Comparison of ENCODE assay signal across 10 cellular contexts in genomic region chr2:26477911-26478253, GRCh38. TPM values are rescaled to one million over a fixed set of nuclear protein-coding genes. Genes with fewer than 3 reads are reported as not detected.
DNase-seq lines count a peak whose midpoint lies in the region; ATAC-seq and TF ChIP-seq lines count a peak whose summit lies in the region.
"Had no signal": no experiment of that assay in that cellular context is flagged by ENCODE, and none has a peak within 500 bp of the region (broad histone marks: within the 10 kb centered on the region; RNA-seq: fewer than 3 reads in every experiment).

TSS of gene OTOF (minus strand) at chr2:26478124.

- CTCF ChIA-PET in activated CD8-positive, alpha-beta memory T cell treated with anti-CD3 and anti-CD28 coated beads, Interleukin-2, amount 10 ng/mL, durations not matched to agents 7 days and 5 days (lab: Charles Lee) = interaction anchor here (0.8 to 2.7 kb wide), 8 partner anchors 9 to 133 kb away, joined by 3 to 16 read pairs (median 3); no protein-coding TSS in a partner anchor
- CTCF ChIA-PET in WTC11 (lab: Charles Lee) = interaction anchor here (0.8 to 2.2 kb wide), 7 partner anchors 9 to 100 kb away, joined by 3 to 11 read pairs (median 4); no protein-coding TSS in a partner anchor
- CTCF ChIA-PET in naive thymus-derived CD4-positive, alpha-beta T cell (lab: Charles Lee) = no interaction called here

- no peak for TF ChIP-seq CTCF in WTC11 (IDR thresholded peaks at IDR 0.05)

- DNase-seq in activated CD8-positive, alpha-beta memory T cell treated with anti-CD3 and anti-CD28 coated beads, Interleukin-2, amount 10 ng/mL, durations not matched to agents 7 days and 5 days = no peak
- DNase-seq in activated CD8-positive, alpha-beta memory T cell treated with anti-CD3 and anti-CD28 coated beads, Interleukin-2, amount 50 U/mL, for 4 hours = no peak
- no peak for DNase-seq in WTC11 (ENCODE audit: low spot score)
- DNase-seq in globus pallidus (ENCODE audit: low spot score) = peak; percentile 14
- no peak for DNase-seq in naive thymus-derived CD4-positive, alpha-beta T cell
- no peak for DNase-seq in SW 1271 (lab: John Stamatoyannopoulos, UW)
- DNase-seq: NCI-H187; stimulated activated CD4-positive, alpha-beta T cell treated with anti-CD3 and anti-CD28 coated beads, Interleukin-4, amount 100 ng/mL, for 24 hours had no signal

- no peak within 1 kb of the TSS for H3K9ac ChIP-seq in skeletal muscle satellite cell (ENCODE audit: low read depth, low read length)

- H3K36me3 ChIP-seq in skeletal muscle satellite cell (ENCODE audit: insufficient read depth, low read length) = no peaks in the 10 kb centered on the region
- H3K36me3 ChIP-seq in naive thymus-derived CD4-positive, alpha-beta T cell (ENCODE audit: control insufficient read depth in 2 of 3, insufficient read depth in 3 of 3, low read length in 3 of 3) = no peaks in the 10 kb centered on the region

- peak within 1 kb of the TSS; percentile 78 for H3K4me3 Mint-ChIP-seq in activated CD8-positive, alpha-beta memory T cell treated with anti-CD3 and anti-CD28 coated beads, Interleukin-2, amount 10 ng/mL, durations not matched to agents 7 days and 5 days
- no peak within 1 kb of the TSS for H3K4me3 Mint-ChIP-seq in WTC11
- peak within 1 kb of the TSS in 3 of 10 donors; percentile 20 to 82 (median 25) for H3K4me3 Mint-ChIP-seq in naive thymus-derived CD4-positive, alpha-beta T cell

- peak within 1 kb of the TSS; percentile 79 for H3K27ac Mint-ChIP-seq in activated CD8-positive, alpha-beta memory T cell treated with anti-CD3 and anti-CD28 coated beads, Interleukin-2, amount 10 ng/mL, durations not matched to agents 7 days and 5 days
- H3K27ac Mint-ChIP-seq in WTC11 = peak within 1 kb of the TSS; percentile 80; the same call in 1 of the 2 replicates
- H3K27ac Mint-ChIP-seq in naive thymus-derived CD4-positive, alpha-beta T cell = peak within 1 kb of the TSS in 2 of 9 donors; percentile 24 to 85

- H3K4me3 ChIP-seq in skeletal muscle satellite cell (ENCODE audit: low read length) = no peak within 1 kb of the TSS
- no peak within 1 kb of the TSS for H3K4me3 ChIP-seq in naive thymus-derived CD4-positive, alpha-beta T cell (ENCODE audit: low read length)

- peaks cover 9% of the 10 kb centered on the region for H3K4me1 ChIP-seq in skeletal muscle satellite cell (ENCODE audit: control insufficient read depth, insufficient read depth, low read length)
- no peaks in the 10 kb centered on the region for H3K4me1 ChIP-seq in naive thymus-derived CD4-positive, alpha-beta T cell (ENCODE audit: control insufficient read depth in 2 of 2, insufficient read depth in 2 of 2, low read length in 2 of 2)

- H3K4me2 ChIP-seq in skeletal muscle satellite cell (ENCODE audit: low read length) = peak within 1 kb of the TSS; percentile 27

- POLR2A ChIA-PET in WTC11 (lab: Charles Lee) = no interaction called here
- POLR2A ChIA-PET in naive thymus-derived CD4-positive, alpha-beta T cell (lab: Charles Lee) = no interaction called here

- H3K9me3 Mint-ChIP-seq in activated CD8-positive, alpha-beta memory T cell treated with anti-CD3 and anti-CD28 coated beads, Interleukin-2, amount 10 ng/mL, durations not matched to agents 7 days and 5 days (ENCODE audit: low read depth) = no peaks in the 10 kb centered on the region
- no peaks in the 10 kb centered on the region for H3K9me3 Mint-ChIP-seq in WTC11
- H3K9me3 Mint-ChIP-seq in naive thymus-derived CD4-positive, alpha-beta T cell = no peaks in the 10 kb centered on the region

- peaks cover 17% of the 10 kb centered on the region for H3K36me3 Mint-ChIP-seq in activated CD8-positive, alpha-beta memory T cell treated with anti-CD3 and anti-CD28 coated beads, Interleukin-2, amount 10 ng/mL, durations not matched to agents 7 days and 5 days
- H3K36me3 Mint-ChIP-seq in WTC11 = no peaks in the 10 kb centered on the region
- no peaks in the 10 kb centered on the region for H3K36me3 Mint-ChIP-seq in naive thymus-derived CD4-positive, alpha-beta T cell

- H3K27ac ChIP-seq in naive thymus-derived CD4-positive, alpha-beta T cell (ENCODE audit: low read depth, low read length) = no peak within 1 kb of the TSS

- peaks cover 7% of the 10 kb centered on the region for H3K27me3 ChIP-seq in skeletal muscle satellite cell (ENCODE audit: control insufficient read depth, insufficient read depth, low read length)
- H3K27me3 ChIP-seq in naive thymus-derived CD4-positive, alpha-beta T cell (ENCODE audit: control insufficient read depth in 2 of 2, insufficient read depth in 2 of 2, low read length in 2 of 2) = no peaks in the 10 kb centered on the region

- ATAC-seq in activated CD8-positive, alpha-beta memory T cell treated with anti-CD3 and anti-CD28 coated beads, Interleukin-2, amount 10 ng/mL, durations not matched to agents 7 days and 5 days = peak; percentile 61
- ATAC-seq in WTC11 (no peak), GM18858 (IDR thresholded peaks at IDR 0.05; ENCODE audit: unreplicated experiment) (no peak)
- no peak for ATAC-seq in naive thymus-derived CD4-positive, alpha-beta T cell

- H3K4me1 Mint-ChIP-seq in activated CD8-positive, alpha-beta memory T cell treated with anti-CD3 and anti-CD28 coated beads, Interleukin-2, amount 10 ng/mL, durations not matched to agents 7 days and 5 days = peaks cover 14% of the 10 kb centered on the region
- peaks cover 4% of the 10 kb centered on the region for H3K4me1 Mint-ChIP-seq in WTC11
- H3K4me1 Mint-ChIP-seq in naive thymus-derived CD4-positive, alpha-beta T cell = peaks cover 0 to 10% (median 4%) of the 10 kb centered on the region in 7 donors

- intact Hi-C loops in naive thymus-derived CD4-positive, alpha-beta T cell (cut with micrococcal nuclease) = no loop called here

- no peaks in the 10 kb centered on the region for H3K9me3 ChIP-seq in skeletal muscle satellite cell (replicated peaks; ENCODE audit: low read length)
- no peaks in the 10 kb centered on the region for H3K9me3 ChIP-seq in naive thymus-derived CD4-positive, alpha-beta T cell (ENCODE audit: control insufficient read depth in 2 of 3, low read length in 3 of 3)

- H3K27me3 Mint-ChIP-seq in activated CD8-positive, alpha-beta memory T cell treated with anti-CD3 and anti-CD28 coated beads, Interleukin-2, amount 10 ng/mL, durations not matched to agents 7 days and 5 days = no peaks in the 10 kb centered on the region
- no peaks in the 10 kb centered on the region for H3K27me3 Mint-ChIP-seq in WTC11 (ENCODE audit: low read depth)
- no peaks in the 10 kb centered on the region for H3K27me3 Mint-ChIP-seq in naive thymus-derived CD4-positive, alpha-beta T cell

TF ChIP-seq in WTC11, 78 proteins besides CTCF, POLR2A, EP300 and RAD21 (continues in another document):
- TF ChIP-seq ZNF423 (CRISPR knock-in tag; IDR thresholded peaks at IDR 0.05) (no peak), CREM (CRISPR knock-in tag; IDR thresholded peaks at IDR 0.05) (no peak), SOX15 (CRISPR knock-in tag; IDR thresholded peaks at IDR 0.05) (no peak), SMAD4 (CRISPR knock-in tag; IDR thresholded peaks at IDR 0.05) (no peak), FOXK1 (CRISPR knock-in tag; IDR thresholded peaks at IDR 0.05) (no peak), IRF2 (CRISPR knock-in tag; IDR thresholded peaks at IDR 0.05; ENCODE audit: borderline replicate concordance, low read depth) (no peak), USF2 (CRISPR knock-in tag; IDR thresholded peaks at IDR 0.05) (no peak), NFYB (CRISPR knock-in tag; conservative IDR thresholded peaks at IDR 0.05; ENCODE audit: low read depth) (no peak)
- TF ChIP-seq, protein P1, sequence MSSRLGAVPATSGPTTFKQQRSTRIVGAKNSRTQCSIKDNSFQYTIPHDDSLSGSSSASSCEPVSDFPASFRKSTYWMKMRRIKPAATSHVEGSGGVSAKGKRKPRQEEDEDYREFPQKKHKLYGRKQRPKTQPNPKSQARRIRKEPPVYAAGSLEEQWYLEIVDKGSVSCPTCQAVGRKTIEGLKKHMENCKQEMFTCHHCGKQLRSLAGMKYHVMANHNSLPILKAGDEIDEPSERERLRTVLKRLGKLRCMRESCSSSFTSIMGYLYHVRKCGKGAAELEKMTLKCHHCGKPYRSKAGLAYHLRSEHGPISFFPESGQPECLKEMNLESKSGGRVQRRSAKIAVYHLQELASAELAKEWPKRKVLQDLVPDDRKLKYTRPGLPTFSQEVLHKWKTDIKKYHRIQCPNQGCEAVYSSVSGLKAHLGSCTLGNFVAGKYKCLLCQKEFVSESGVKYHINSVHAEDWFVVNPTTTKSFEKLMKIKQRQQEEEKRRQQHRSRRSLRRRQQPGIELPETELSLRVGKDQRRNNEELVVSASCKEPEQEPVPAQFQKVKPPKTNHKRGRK (CRISPR knock-in tag; IDR thresholded peaks at IDR 0.05; ENCODE audit: borderline replicate concordance) = no peak

RNA-seq across cellular contexts. Expression of gene OTOF, which starts in this region (rescaled TPM):
- 100 to 1,000 TPM in 1 of 2 experiments, 10 to 100 TPM in 1; 35.1 to 115 TPM for total RNA-seq in activated CD8-positive, alpha-beta memory T cell treated with anti-CD3 and anti-CD28 coated beads, Interleukin-2, amount 10 ng/mL, durations not matched to agents 7 days and 5 days
- 0.05 to 0.26 TPM (median 0.07 TPM) in 3 replicates for total RNA-seq in WTC11 (2021)
- 0.22 and 0.51 TPM in 2 replicates for total RNA-seq in skeletal muscle satellite cell (2012; rRNA removed)
- 10 to 100 TPM in 1 of 5 experiments, under 1 TPM in 3, not detected in 1; 0.16 to 14.8 (median 0.71) TPM for total RNA-seq in naive thymus-derived CD4-positive, alpha-beta T cell
- under 1 TPM in 1 of 2 donors, not detected in 1; 0.22 TPM for polyA plus RNA-seq in naive thymus-derived CD4-positive, alpha-beta T cell
